9 cellular contexts compared by ENCODE assay signal in the genomic region with DNA sequence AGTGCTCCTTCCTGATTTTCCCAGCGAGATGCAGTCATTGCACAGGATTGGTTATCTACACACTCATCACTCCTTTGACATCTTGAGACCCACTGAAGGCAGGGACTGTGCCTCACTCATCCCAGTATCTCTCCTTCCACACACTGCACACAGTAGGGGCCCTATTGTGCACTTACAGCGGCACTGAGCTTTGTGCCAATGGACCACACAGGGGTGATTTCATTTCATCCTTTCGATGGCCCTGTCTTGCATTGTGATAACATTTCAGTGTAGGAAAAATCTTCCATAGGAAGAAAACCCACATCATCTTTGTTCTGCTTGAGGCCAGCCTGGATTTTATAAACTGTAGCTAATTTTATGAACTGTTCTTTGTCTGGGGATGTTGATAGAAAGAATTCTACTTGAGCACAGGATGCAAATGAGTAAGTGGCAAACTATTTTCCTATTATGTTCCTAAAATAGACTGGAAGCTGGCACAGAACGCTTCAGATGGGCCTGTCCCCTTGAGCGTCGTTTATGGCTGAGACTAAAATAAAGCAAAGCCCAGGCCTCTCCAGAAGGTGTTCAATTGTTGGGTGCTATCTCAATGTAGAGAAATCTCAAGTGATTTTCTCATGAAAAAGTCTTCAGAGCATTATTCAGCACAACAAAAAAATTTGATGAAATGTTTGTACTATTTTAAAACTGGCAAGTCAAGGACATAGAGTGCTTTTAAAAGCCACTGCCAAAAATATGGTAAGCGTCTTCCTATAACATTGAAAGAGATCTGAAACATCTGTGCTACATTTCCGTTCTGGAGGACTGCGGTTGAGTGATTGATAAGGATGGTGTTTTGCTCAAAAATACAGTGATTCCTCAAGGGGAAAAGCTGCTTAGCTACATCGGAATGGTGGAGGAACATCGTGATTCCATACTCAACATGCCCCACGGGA. TPM values are rescaled to one million over a fixed set of nuclear protein-coding genes. Genes with fewer than 3 reads are reported as not detected.
A peak's percentile ranks its signal among the peaks of the same experiment; 100 is the strongest.
DNase-seq lines count a peak whose midpoint lies in the region; ATAC-seq and TF ChIP-seq lines count a peak whose summit lies in the region.
"Had no signal": no experiment of that assay in that cellular context is flagged by ENCODE, and none has a peak within 500 bp of the region (broad histone marks: within the 10 kb centered on the region; RNA-seq: fewer than 3 reads in every experiment).

No MANE protein-coding gene starts in this region.

- ATAC-seq in naive B cell (ENCODE audit: low read depth in 2 of 2): peak; percentile 55 to 61
- ATAC-seq in HG03565 (IDR thresholded peaks at IDR 0.05; ENCODE audit: unreplicated experiment): no peak

- peaks cover 13 to 26% (median 21%) of the 10 kb centered on the region in 3 donors for H3K4me1 Mint-ChIP-seq in naive B cell

- DNase-seq in AG09319 (ENCODE audit: extremely low read depth, low read depth) (peak; percentile 25), MV-4-11 (lab: John Stamatoyannopoulos, UW) (peak; percentile 89), dermis microvascular lymphatic vessel endothelial cell (ENCODE audit: low read depth in 2 of 2) (peak; percentile 81 to 95), naive B cell (no peak), iPS-NIHi7 (ENCODE audit: extremely low spot score) (no peak), NCI-H2081 treated with DMSO at 0.1 percent for 48 hours (lab: John Stamatoyannopoulos, UW) (no peak), lower leg skin (ENCODE audit: low spot score in 2 of 2) (no peak)

- no peak overlapping the region for H3K4me3 ChIP-seq in lower leg skin (ENCODE audit: low read depth, poor library complexity, severe bottlenecking)

- H3K27ac Mint-ChIP-seq in naive B cell: peak overlapping the region in 3 of 6 donors; percentile 42 to 51 (median 49)

- H3K27me3 Mint-ChIP-seq in naive B cell: peaks cover 0 to 10% (median 6%) of the 10 kb centered on the region in 3 donors

- TF ChIP-seq POLR2A in lower leg skin (IDR thresholded peaks at IDR 0.05): no peak

- no peaks in the 10 kb centered on the region for H3K36me3 Mint-ChIP-seq in naive B cell

- intact Hi-C loops in lower leg skin (cut with DNase I; ENCODE audit: low total_unique reads): no loop called here

- H3K4me3 Mint-ChIP-seq in naive B cell: peak overlapping the region in 6 of 8 donors; percentile 7 to 84 (median 66)

- H3K9me3 Mint-ChIP-seq in naive B cell: no peaks in the 10 kb centered on the region

- WGBS in lower leg skin, 2 donors: 41 to 43% methylated on average over 12 of the region's 12 CpGs

- TF ChIP-seq CTCF in AG09319 (IDR thresholded peaks at IDR 0.05; ENCODE audit: low read depth, low read length): no peak
- TF ChIP-seq CTCF in lower leg skin (IDR thresholded peaks at IDR 0.05): no peak

RNA-seq across cellular contexts. Expression of gene LRRFIP1, which starts 10.7 kb away (rescaled TPM):
- total RNA-seq in dermis microvascular lymphatic vessel endothelial cell (83.6 and 114 TPM in 2 replicates), lower leg skin (10 to 100 TPM; 45.5 to 88.0 (median 67.5) TPM)
- 10 to 100 TPM; 45.8 to 88.7 (median 68.2) TPM for polyA plus RNA-seq in naive B cell (ENCODE audit: low read depth in 6 of 6)

RNA-seq across cellular contexts. Expression of gene RAB17, which starts 26.1 kb away (rescaled TPM):
- 11.8 and 12.3 TPM in 2 replicates for total RNA-seq in dermis microvascular lymphatic vessel endothelial cell
- polyA plus RNA-seq in naive B cell (ENCODE audit: low read depth in 6 of 6): not detected
- 1 to 10 TPM; 1.7 to 6.3 (median 2.8) TPM for total RNA-seq in lower leg skin
- total RNA-seq: activated CD8-positive, alpha-beta memory T cell treated with anti-CD3 and anti-CD28 coated beads for 36 hours had no signal

RNA-seq across cellular contexts. Expression of gene PRLH, which starts 50.3 kb away (rescaled TPM):
- total RNA-seq in dermis microvascular lymphatic vessel endothelial cell (not detected in 2 replicates), lower leg skin (not detected)
- not detected for polyA plus RNA-seq in naive B cell (ENCODE audit: low read depth in 6 of 6)
- total RNA-seq: activated CD8-positive, alpha-beta memory T cell treated with anti-CD3 and anti-CD28 coated beads for 36 hours had no signal

Comparison
In these comparisons a context has a peak if more than half of its experiments do, and no peak if none do; other contexts are left out.
1. DNase-seq: peak in AG09319 (single experiment), MV-4-11 (single experiment) and dermis microvascular lymphatic vessel endothelial cell (2 of 2); none in naive B cell (single experiment), iPS-NIHi7 (single experiment), NCI-H2081 treated with DMSO at 0.1 percent for 48 hours (single experiment) and lower leg skin (0 of 2).